9 cellular contexts compared by ENCODE assay signal in the genomic region with DNA sequence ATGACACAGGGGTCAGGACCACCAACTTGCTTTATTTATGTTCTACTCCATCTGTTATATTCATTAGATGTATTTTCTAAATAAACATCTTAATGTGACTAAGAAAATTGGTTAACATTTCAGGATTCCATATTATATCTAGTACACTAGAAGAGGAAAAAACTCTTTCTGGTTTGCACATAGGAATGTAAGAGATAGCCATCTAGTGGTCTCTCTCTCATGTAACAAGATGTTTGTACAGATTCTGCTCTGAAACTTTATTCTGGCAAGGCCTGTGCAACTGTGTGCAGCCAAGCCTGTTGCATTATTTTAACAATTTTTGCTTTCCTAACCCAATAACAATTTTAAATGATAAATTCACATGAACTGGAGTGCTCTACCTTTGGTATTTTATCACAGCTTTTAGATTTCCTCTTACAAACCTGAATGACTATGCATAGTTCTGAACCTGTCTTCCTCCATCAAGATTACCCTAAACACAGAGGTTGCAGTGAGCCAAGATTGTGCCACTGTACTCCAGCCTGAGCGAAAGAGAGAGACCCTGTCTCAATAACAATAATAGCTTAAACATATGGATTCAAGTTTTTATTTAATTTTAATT.
DNase-seq lines count a peak whose midpoint lies in the region; ATAC-seq and TF ChIP-seq lines count a peak whose summit lies in the region.
"Had no signal": no experiment of that assay in that cellular context is flagged by ENCODE, and none has a peak within 500 bp of the region (broad histone marks: within the 10 kb centered on the region; RNA-seq: fewer than 3 reads in every experiment).

No MANE protein-coding gene starts in this region.

- peaks cover 4% of the 10 kb centered on the region; the same call in 1 of the 2 replicates for H3K79me2 ChIP-seq in SK-N-SH (ENCODE audit: insufficient read depth)

- intact Hi-C loops in colonic mucosa (cut with DNase I), result loop anchor here (5.0 to 10.0 kb wide), 2 partner anchors 189 to 377 kb away; no protein-coding TSS in a partner anchor

- H4K20me1 ChIP-seq in SK-N-SH (ENCODE audit: insufficient read depth), result no peaks in the 10 kb centered on the region

- H3K4me3 ChIP-seq in HEK293 (ENCODE audit: low read depth, low read length), result no peak overlapping the region
- no peak overlapping the region for H3K4me3 ChIP-seq in SK-N-SH (ENCODE audit: low read depth in 2 of 2, low read length in 1 of 2)
- H3K4me3 ChIP-seq in cardiac muscle cell, result no peak overlapping the region
- H3K4me3 ChIP-seq in tibial nerve, result no peak overlapping the region
- H3K4me3 ChIP-seq in colonic mucosa, result no peak overlapping the region
- H3K4me3 ChIP-seq: SJSA1 had no signal

- no peaks in the 10 kb centered on the region for H3K27me3 ChIP-seq in SK-N-SH (ENCODE audit: insufficient read depth)
- no peaks in the 10 kb centered on the region for H3K27me3 ChIP-seq in cardiac muscle cell
- no peaks in the 10 kb centered on the region for H3K27me3 ChIP-seq in tibial nerve
- H3K27me3 ChIP-seq in colonic mucosa, result no peaks in the 10 kb centered on the region
- H3K27me3 ChIP-seq: SJSA1 had no signal

- H3K36me3 ChIP-seq in HEK293 (ENCODE audit: control insufficient read depth in 2 of 2, insufficient read depth in 1 of 2, low read length in 2 of 2), result no peaks in the 10 kb centered on the region
- H3K36me3 ChIP-seq in SK-N-SH (replicated peaks in 1 of 2; ENCODE audit: control insufficient read depth in 1 of 2, insufficient read depth in 2 of 2, low read length in 1 of 2), result peaks cover 36 to 51% of the 10 kb centered on the region in 2 experiments
- peaks cover under 1% of the 10 kb centered on the region for H3K36me3 ChIP-seq in cardiac muscle cell
- H3K36me3 ChIP-seq in tibial nerve, result peaks cover 0 to 6% (median 0%) of the 10 kb centered on the region in 3 donors
- H3K36me3 ChIP-seq in colonic mucosa, result no peaks in the 10 kb centered on the region

- H3K4me2 ChIP-seq in SK-N-SH, result no peak overlapping the region; the same call in 1 of the 2 replicates

- peak; percentile 18 for DNase-seq in GM04503 (ENCODE audit: low read depth)
- no peak for DNase-seq in SK-N-SH
- peak; percentile 38 to 63 for DNase-seq in cardiac muscle cell (ENCODE audit: low read depth in 1 of 2, low spot score in 1 of 2)
- no peak for DNase-seq in tibial nerve (ENCODE audit: low spot score in 2 of 2)
- no peak for DNase-seq in colonic mucosa
- DNase-seq in stimulated activated CD4-positive, alpha-beta T cell treated with anti-CD3 and anti-CD28 coated beads, Interleukin-1b, Interleukin-23, amount 100 ng/mL, for 48 hours, result no peak

- H2AFZ ChIP-seq in SK-N-SH (ENCODE audit: low read depth), result no peak overlapping the region

- TF ChIP-seq POLR2A in tibial nerve (IDR thresholded peaks at IDR 0.05), result no peak

- H3F3A ChIP-seq in SK-N-SH (replicated peaks; ENCODE audit: insufficient read depth), result peaks cover 43% of the 10 kb centered on the region

- WGBS in SK-N-SH (ENCODE audit: low lambda C conversion rate), result 67% methylated on average over 1 of the region's 1 CpG
- 62 to 83% methylated on average over 1 of the region's 1 CpG for WGBS in tibial nerve, 2 donors

- no peaks in the 10 kb centered on the region; the same call in 1 of the 2 replicates for H3K9me2 ChIP-seq in SK-N-SH

- no peak for TF ChIP-seq EP300 in SK-N-SH (IDR thresholded peaks at IDR 0.05; ENCODE audit: borderline replicate concordance in 1 of 2, low read depth in 1 of 2, low read length in 1 of 2)
- no peak for TF ChIP-seq EP300 in tibial nerve (IDR thresholded peaks at IDR 0.05)

- no peak for ATAC-seq in GM21367 (IDR thresholded peaks at IDR 0.05; ENCODE audit: unreplicated experiment)

- H3K27ac ChIP-seq in HEK293 (ENCODE audit: extremely low read depth, low read depth, low read length) (no peak overlapping the region), SK-N-SH (ENCODE audit: low read depth in 2 of 2, low read length in 1 of 2) (peak overlapping the region; percentile 48 to 58; a peak in 2 of 4 replicates), cardiac muscle cell (no peak overlapping the region), tibial nerve (peak overlapping the region in 1 of 4 donors; percentile 30), colonic mucosa (no peak overlapping the region)
- H3K27ac ChIP-seq: SJSA1 had no signal

- H3K9ac ChIP-seq in SK-N-SH (no peak overlapping the region), colonic mucosa (ENCODE audit: low read depth in 2 of 2, low read length in 2 of 2) (no peak overlapping the region)

- H3K4me1 ChIP-seq in HEK293 (ENCODE audit: control insufficient read depth, insufficient read depth, low read length) (no peaks in the 10 kb centered on the region), SK-N-SH (ENCODE audit: control insufficient read depth in 1 of 2, insufficient read depth in 2 of 2, low read depth in 1 of 2, low read length in 1 of 2) (peaks cover 2 to 39% of the 10 kb centered on the region in 2 experiments; a peak in 2 of 4 replicates), cardiac muscle cell (ENCODE audit: low read depth) (no peaks in the 10 kb centered on the region), tibial nerve (peaks cover 0 to 8% (median 0%) of the 10 kb centered on the region in 4 donors), colonic mucosa (no peaks in the 10 kb centered on the region)

- TF ChIP-seq CTCF in HEK293 (tag by site-specific recombination; IDR thresholded peaks at IDR 0.05) (0 out of 2 replicates have a peak, but pooled peaks have one; percentile 25), SK-N-SH (IDR thresholded peaks at IDR 0.05) (peak; percentile 61), cardiac muscle cell (IDR thresholded peaks at IDR 0.05; ENCODE audit: low read depth, low read length) (peak; percentile 51), tibial nerve (IDR thresholded peaks at IDR 0.05) (peak; percentile 28 to 63 (median 34)), colonic mucosa (IDR thresholded peaks at IDR 0.05) (no peak)

- CTCF ChIA-PET in HEK293 (lab: Yijun Ruan, JAX), result interaction anchor here (0.6 to 2.5 kb wide), 9 partner anchors 11 to 290 kb away, joined by 3 to 14 read pairs (median 3); no protein-coding TSS in a partner anchor
- CTCF ChIA-PET in SK-N-SH (lab: Yijun Ruan, JAX), result interaction anchor here (0.7 to 1.6 kb wide), 7 partner anchors 8 to 389 kb away, joined by 3 to 4 read pairs (median 4); no protein-coding TSS in a partner anchor

- peak; percentile 58 for TF ChIP-seq RAD21 in SK-N-SH (IDR thresholded peaks at IDR 0.05; ENCODE audit: low read length)

- POLR2A ChIA-PET in HEK293 (lab: Yijun Ruan, JAX) (interaction anchor here (0.6 kb wide), 1 partner anchor 286 kb away, joined by 7 read pairs; the partner anchor contains the start of gene MACIR), SK-N-SH (lab: Yijun Ruan, JAX) (interaction anchor here (0.7 kb wide), 1 partner anchor 67 kb away, joined by 3 read pairs; no protein-coding TSS in a partner anchor)

- no peaks in the 10 kb centered on the region for H3K9me3 ChIP-seq in HEK293 (ENCODE audit: control insufficient read depth, insufficient read depth, low read depth, low read length)
- no peaks in the 10 kb centered on the region for H3K9me3 ChIP-seq in SK-N-SH
- H3K9me3 ChIP-seq in cardiac muscle cell (ENCODE audit: low read depth), result no peaks in the 10 kb centered on the region
- peaks cover 0 to 4% (median 0%) of the 10 kb centered on the region in 4 donors for H3K9me3 ChIP-seq in tibial nerve
- H3K9me3 ChIP-seq in colonic mucosa, result no peaks in the 10 kb centered on the region
- H3K9me3 ChIP-seq: SJSA1 had no signal

TF ChIP-seq in HEK293, 187 proteins besides CTCF, POLR2A, EP300 and RAD21:
- TF ChIP-seq IKZF3 (tag by site-specific recombination; IDR thresholded peaks at IDR 0.05) (no peak), ZNF654 (tag by site-specific recombination; IDR thresholded peaks at IDR 0.05; ENCODE audit: low read depth) (peak; percentile 43), SCRT2 (tag by site-specific recombination; IDR thresholded peaks at IDR 0.05) (0 out of 2 replicates have a peak, but pooled peaks have one; percentile 48)

TF ChIP-seq in SK-N-SH, 30 proteins besides CTCF, POLR2A, EP300 and RAD21:
- TF ChIP-seq FOSL2 (IDR thresholded peaks at IDR 0.05; ENCODE audit: borderline replicate concordance, low read depth) (no peak), NFIC (IDR thresholded peaks at IDR 0.05; ENCODE audit: borderline replicate concordance) (no peak), ZBTB33 (IDR thresholded peaks at IDR 0.05; ENCODE audit: borderline replicate concordance, low read depth) (no peak), SMC3 (IDR thresholded peaks at IDR 0.05; ENCODE audit: low read depth, low read length) (peak; percentile 45), TEAD4 (IDR thresholded peaks at IDR 0.05; ENCODE audit: borderline replicate concordance, insufficient read depth) (no peak), TCF12 (IDR thresholded peaks at IDR 0.05) (peak; percentile 38; the same call in 1 of the 2 replicates), FOXM1 (IDR thresholded peaks at IDR 0.05; ENCODE audit: low read depth) (no peak)

Comparison
In these comparisons a context has a peak if more than half of its experiments do, and no peak if none do; other contexts are left out.
1. DNase-seq: peak in GM04503 (single experiment) and cardiac muscle cell (2 of 2); none in SK-N-SH (single experiment), tibial nerve (0 of 2), colonic mucosa (single experiment) and stimulated activated CD4-positive, alpha-beta T cell treated with anti-CD3 and anti-CD28 coated beads, Interleukin-1b, Interleukin-23, amount 100 ng/mL, for 48 hours (single experiment).
2. H3K27ac ChIP-seq: peak in SK-N-SH (2 of 2); none in HEK293 (single experiment), cardiac muscle cell (single experiment) and colonic mucosa (single experiment).